Comparison of ENCODE assay signal across 8 cellular contexts in genomic region chr5:163915481-163915961, GRCh38.
DNase-seq lines count a peak whose midpoint lies in the region; ATAC-seq, FAIRE-seq and TF ChIP-seq lines count a peak whose summit lies in the region.

No MANE protein-coding gene starts in this region.

- TF ChIP-seq RAD21 in HepG2 (CRISPR knock-in tag; IDR thresholded peaks at IDR 0.05): no peak

- WGBS in HepG2 (ENCODE audit: low lambda C conversion rate): 20% methylated on average over 1 of the region's 9 CpGs

- H3K9ac ChIP-seq in HepG2 (ENCODE audit: insufficient read depth, low read depth, low read length): no peak overlapping the region

- in situ Hi-C loops in HepG2 (cut with HindIII; ENCODE audit: extremely low pct_ligation_motif_present, low pct_unique_long_range_greater_than_20kb): no loop called here

- no peak overlapping the region for H2AFZ ChIP-seq in HepG2 (ENCODE audit: low read length)

- no peaks in the 10 kb centered on the region for H3K36me3 ChIP-seq in HepG2 (replicated peaks in 1 of 2; ENCODE audit: control insufficient read depth in 1 of 2, insufficient read depth in 2 of 2, low read length in 2 of 2)
- no peaks in the 10 kb centered on the region for H3K36me3 ChIP-seq in effector memory CD4-positive, alpha-beta T cell (ENCODE audit: control insufficient read depth, insufficient read depth, low read length)

- peak overlapping the region; percentile 40 for H3K4me2 ChIP-seq in HepG2 (ENCODE audit: low read depth, low read length)

- peaks cover 16% of the 10 kb centered on the region for H3K4me1 ChIP-seq in HepG2 (ENCODE audit: insufficient read depth, low read length)
- no peaks in the 10 kb centered on the region for H3K4me1 ChIP-seq in effector memory CD4-positive, alpha-beta T cell (ENCODE audit: control insufficient read depth, insufficient read depth, low read length, poor library complexity, severe bottlenecking)

- peak; percentile 33 for DNase-seq in DMS153 (lab: John Stamatoyannopoulos, UW)
- DNase-seq in SKM-1 treated with dmso at 0.1 percent for 144 hours (lab: John Stamatoyannopoulos, UW; ENCODE audit: unreplicated experiment): peak; percentile 72
- peak; percentile 27 for DNase-seq in HepG2 (ENCODE audit: low spot score)
- no peak for DNase-seq in effector memory CD4-positive, alpha-beta T cell
- DNase-seq in coronary artery (ENCODE audit: low spot score): no peak
- no peak for DNase-seq in activated T-cell treated with anti-CD3 and anti-CD28 coated beads, Interleukin-2, amount 50 U/mL, for 1 hour

- peaks cover 8% of the 10 kb centered on the region; the same call in 1 of the 2 replicates for H3K9me3 ChIP-seq in HepG2 (ENCODE audit: low read length)
- H3K9me3 ChIP-seq in effector memory CD4-positive, alpha-beta T cell (ENCODE audit: control insufficient read depth, low read length): no peaks in the 10 kb centered on the region

- H3K27me3 ChIP-seq in HepG2 (ENCODE audit: control insufficient read depth in 1 of 2, insufficient read depth in 2 of 2, low read length in 2 of 2): no peaks in the 10 kb centered on the region
- no peaks in the 10 kb centered on the region for H3K27me3 ChIP-seq in effector memory CD4-positive, alpha-beta T cell (replicated peaks; ENCODE audit: control insufficient read depth, insufficient read depth, low read length, poor library complexity, severe bottlenecking)

- H3K4me3 ChIP-seq in HepG2 (replicated peaks in 1 of 3; ENCODE audit: insufficient read depth in 1 of 3, low read depth in 2 of 3, low read length in 3 of 3) (no peak overlapping the region; a peak in 1 of 6 replicates), coronary artery (no peak overlapping the region)
- no peak overlapping the region for H3K4me3 ChIP-seq in effector memory CD4-positive, alpha-beta T cell (ENCODE audit: insufficient read depth, low read depth, low read length, poor library complexity, severe bottlenecking)

- POLR2A ChIA-PET in HepG2 (lab: Yijun Ruan, JAX): no interaction called here

- peak; percentile 63 for FAIRE-seq in HepG2 (lab: Jason Lieb, UNC)

- TF ChIP-seq EP300 in HepG2 (IDR thresholded peaks at IDR 0.05; ENCODE audit: low read depth in 2 of 2, low read length in 2 of 2): no peak
- no peak for TF ChIP-seq EP300 in HepG2 (CRISPR knock-in tag; IDR thresholded peaks at IDR 0.05; ENCODE audit: borderline replicate concordance)

- BruUV-seq in HepG2 (replicated peaks; lab: Mats Ljungman, UMichigan): no TSS peak

- CTCF ChIA-PET in HepG2 (lab: Yijun Ruan, JAX; ENCODE audit: low intra/inter-chr PET ratio, low total read pairs): no interaction called here

- no peaks in the 10 kb centered on the region for H3K79me2 ChIP-seq in HepG2 (ENCODE audit: insufficient read depth, low read length)

- no peak for TF ChIP-seq POLR2A in HepG2 (IDR thresholded peaks at IDR 0.05; ENCODE audit: insufficient read depth in 1 of 2, low read depth in 2 of 2, low read length in 2 of 2)

- ATAC-seq in GM19455 (IDR thresholded peaks at IDR 0.05; ENCODE audit: unreplicated experiment) (peak; percentile 68), HG03378 (IDR thresholded peaks at IDR 0.05; ENCODE audit: unreplicated experiment) (peak; percentile 80), HepG2 (peak; percentile 98)

- no peak overlapping the region for H3K27ac ChIP-seq in HepG2 (ENCODE audit: extremely low read length, insufficient read depth, low read length)
- no peak overlapping the region for H3K27ac ChIP-seq in effector memory CD4-positive, alpha-beta T cell (ENCODE audit: insufficient read depth, low read length, poor library complexity, severe bottlenecking)
- H3K27ac ChIP-seq in coronary artery: peak overlapping the region in 1 of 2 donors; percentile 41

- intact Hi-C loops in HepG2 (cut with micrococcal nuclease; ENCODE audit: unreplicated experiment): no loop called here

- TF ChIP-seq CTCF in HepG2 (CRISPR knock-in tag; IDR thresholded peaks at IDR 0.05) (no peak), coronary artery (IDR thresholded peaks at IDR 0.05) (no peak)

- no peaks in the 10 kb centered on the region for H4K20me1 ChIP-seq in HepG2 (ENCODE audit: insufficient read depth, low read length)

TF ChIP-seq in HepG2, 621 proteins besides CTCF, POLR2A, EP300 and RAD21 (continues in another document):
- TF ChIP-seq ZNF746 (CRISPR knock-in tag; IDR thresholded peaks at IDR 0.05) (no peak), MIXL1 (CRISPR knock-in tag; IDR thresholded peaks at IDR 0.05) (0 out of 2 replicates have a peak, but pooled peaks have one; percentile 26), SP2 (CRISPR knock-in tag; IDR thresholded peaks at IDR 0.05) (no peak), KAT8 (CRISPR knock-in tag; IDR thresholded peaks at IDR 0.05) (no peak), ZNF224 (CRISPR knock-in tag; IDR thresholded peaks at IDR 0.05) (no peak), SIX1 (CRISPR knock-in tag; IDR thresholded peaks at IDR 0.05; ENCODE audit: borderline replicate concordance) (peak; percentile 84; the same call in 1 of the 2 replicates), KIAA2018 (CRISPR knock-in tag; IDR thresholded peaks at IDR 0.05; ENCODE audit: borderline replicate concordance) (no peak), ZMYM4 (CRISPR knock-in tag; IDR thresholded peaks at IDR 0.05) (0 out of 2 replicates have a peak, but pooled peaks have one; percentile 12), BCL6 (CRISPR knock-in tag; IDR thresholded peaks at IDR 0.05) (peak; percentile 59), THAP9 (CRISPR knock-in tag; IDR thresholded peaks at IDR 0.05; ENCODE audit: borderline replicate concordance) (no peak)

Comparison
In these comparisons a context has a peak if more than half of its experiments do, and no peak if none do; other contexts are left out.
1. DNase-seq: peak in DMS153 (single experiment), SKM-1 treated with dmso at 0.1 percent for 144 hours (single experiment) and HepG2 (single experiment); none in effector memory CD4-positive, alpha-beta T cell (0 of 3), coronary artery (single experiment) and activated T-cell treated with anti-CD3 and anti-CD28 coated beads, Interleukin-2, amount 50 U/mL, for 1 hour (single experiment).
2. Peak in every context shown above with its lines, with median percentiles within 50 percentile points of each other: ATAC-seq.